ENCODE assay signal across 8 cellular contexts in genomic region chr16:3880623-3881498, GRCh38. TPM values are rescaled to one million over a fixed set of nuclear protein-coding genes. Genes with fewer than 3 reads are reported as not detected.
DNase-seq lines count a peak whose midpoint lies in the region; ATAC-seq, FAIRE-seq and TF ChIP-seq lines count a peak whose summit lies in the region.

Gene CREBBP (minus strand): TSS chr16:3880713. CDS start chr16:3879916, 797 bp downstream.

- intact Hi-C loops in A673 (cut with micrococcal nuclease; ENCODE audit: unreplicated experiment) = no loop called here

- DNase-seq in A673 (ENCODE audit: low spot score) = peak; percentile 94
- peak; percentile 53 for DNase-seq in NCI-H2196 treated with DMSO at 0.1 percent for 48 hours (lab: John Stamatoyannopoulos, UW; ENCODE audit: unreplicated experiment)
- peak; percentile 57 for DNase-seq in bronchial epithelial cell (ENCODE audit: low read depth)
- DNase-seq in iPS-NIHi7 (ENCODE audit: extremely low spot score) = peak; percentile 89
- DNase-seq in smooth muscle cell (lab: John Stamatoyannopoulos, UW; ENCODE audit: unreplicated experiment) = peak; percentile 61

- no peaks in the 10 kb centered on the region for H3K36me3 ChIP-seq in A673 (ENCODE audit: insufficient read depth, low read length, poor library complexity, severe bottlenecking)
- H3K36me3 ChIP-seq in bronchial epithelial cell (ENCODE audit: control insufficient read depth, insufficient read depth, low read length) = no peaks in the 10 kb centered on the region
- no peaks in the 10 kb centered on the region for H3K36me3 ChIP-seq in smooth muscle cell (ENCODE audit: low read depth)

- no peak for FAIRE-seq in bronchial epithelial cell (lab: Jason Lieb, UNC)

- no peak for TF ChIP-seq CTCF in A673 (conservative IDR thresholded peaks at IDR 0.05; ENCODE audit: low read depth, low read length)
- TF ChIP-seq CTCF in WI38 (IDR thresholded peaks at IDR 0.05; ENCODE audit: low read depth, low read length) = no peak
- TF ChIP-seq CTCF in bronchial epithelial cell (IDR thresholded peaks at IDR 0.05; ENCODE audit: insufficient read depth, low read length, severe bottlenecking) = no peak
- TF ChIP-seq CTCF in smooth muscle cell (IDR thresholded peaks at IDR 0.05; ENCODE audit: borderline replicate concordance, insufficient read depth, poor library complexity, severe bottlenecking) = no peak

- peaks cover 38% of the 10 kb centered on the region for H3K4me1 ChIP-seq in A673 (ENCODE audit: insufficient read depth, low read length, poor library complexity, severe bottlenecking)
- H3K4me1 ChIP-seq in smooth muscle cell (ENCODE audit: low read depth) = peaks cover 11% of the 10 kb centered on the region

- H3F3A ChIP-seq in smooth muscle cell (ENCODE audit: low read depth) = no peaks in the 10 kb centered on the region

- H2AFZ ChIP-seq in smooth muscle cell (ENCODE audit: low read depth) = peak within 1 kb of the TSS; percentile 85

- H3K27ac ChIP-seq in A673 (ENCODE audit: low read depth, low read length, poor library complexity, severe bottlenecking) = peak within 1 kb of the TSS; percentile 92
- peak within 1 kb of the TSS; percentile 77 for H3K27ac ChIP-seq in smooth muscle cell (ENCODE audit: low read depth)

- CTCF ChIA-PET in A673 (lab: Charles Lee) = interaction anchor here (0.5 to 0.7 kb wide), 2 partner anchors 37 to 373 kb away, joined by 3 to 7 read pairs; no protein-coding TSS in a partner anchor

- peak within 1 kb of the TSS; percentile 99 for H3K4me2 ChIP-seq in smooth muscle cell

- 3% methylated on average over 42 of the region's 96 CpGs for WGBS in smooth muscle cell (ENCODE audit: low lambda C conversion rate)

- ATAC-seq in GM18870 (IDR thresholded peaks at IDR 0.05; ENCODE audit: unreplicated experiment) (peak; percentile 49), HG03135 (IDR thresholded peaks at IDR 0.05; ENCODE audit: unreplicated experiment) (peak; percentile 76)

- H3K4me3 ChIP-seq in A673 (ENCODE audit: low read depth, low read length, poor library complexity, severe bottlenecking) = peak within 1 kb of the TSS; percentile 94
- H3K4me3 ChIP-seq in WI38 (ENCODE audit: low read depth, low read length) = peak within 1 kb of the TSS; percentile 87
- peak within 1 kb of the TSS; percentile 78 for H3K4me3 ChIP-seq in bronchial epithelial cell (ENCODE audit: low read depth, low read length)
- peak within 1 kb of the TSS; percentile 97 for H3K4me3 ChIP-seq in smooth muscle cell

- H3K79me2 ChIP-seq in smooth muscle cell (ENCODE audit: low read depth) = peaks cover 39% of the 10 kb centered on the region

- H3K9me3 ChIP-seq in A673 (ENCODE audit: low read depth, low read length, poor library complexity, severe bottlenecking) (no peaks in the 10 kb centered on the region), smooth muscle cell (replicated peaks; ENCODE audit: low read depth) (no peaks in the 10 kb centered on the region)

- BruUV-seq in A673 (replicated peaks; lab: Mats Ljungman, UMichigan) = TSS peak; percentile 56

- POLR2A ChIA-PET in A673 (lab: Charles Lee; ENCODE audit: low non-redundant PET) = interaction anchor here (0.6 to 0.8 kb wide), 2 partner anchors 19 to 71 kb away, joined by 3 to 4 read pairs; no protein-coding TSS in a partner anchor

- H3K9ac ChIP-seq in smooth muscle cell (ENCODE audit: low read depth) = peak within 1 kb of the TSS; percentile 90

- peaks cover 40% of the 10 kb centered on the region for H4K20me1 ChIP-seq in smooth muscle cell (ENCODE audit: low read depth)

- H3K27me3 ChIP-seq in A673 (replicated peaks; ENCODE audit: insufficient read depth, low read depth, low read length, poor library complexity) = no peaks in the 10 kb centered on the region
- no peaks in the 10 kb centered on the region for H3K27me3 ChIP-seq in bronchial epithelial cell (ENCODE audit: control insufficient read depth, insufficient read depth, low read length)
- no peaks in the 10 kb centered on the region for H3K27me3 ChIP-seq in smooth muscle cell (ENCODE audit: low read depth)

RNA-seq across cellular contexts. Expression of gene CREBBP, which starts in this region (rescaled TPM):
- total RNA-seq in A673 (2021) = 76.1 and 79.6 TPM in 2 replicates
- 7.4 and 12.8 TPM in 2 replicates for total RNA-seq in bronchial epithelial cell
- total RNA-seq in smooth muscle cell = 16.9 and 19.6 TPM in 2 replicates
- polyA plus RNA-seq in smooth muscle cell = 14.3 and 24.9 TPM in 2 replicates

Comparison
In these comparisons a context has a peak if more than half of its experiments do, and no peak if none do; other contexts are left out.
1. Peak in every context shown above with its lines: DNase-seq, ATAC-seq, H3K4me3 ChIP-seq and H3K27ac ChIP-seq.